In genomic region chr3:102005551-102005950, GRCh38 we compare ENCODE assay signal across 17 cellular contexts.
DNase-seq lines count a peak whose midpoint lies in the region; ATAC-seq and TF ChIP-seq lines count a peak whose summit lies in the region.
"Had no signal": no experiment of that assay in that cellular context is flagged by ENCODE, and none has a peak within 500 bp of the region (broad histone marks: within the 10 kb centered on the region; RNA-seq: fewer than 3 reads in every experiment).

No MANE protein-coding gene starts in this region.

- no peaks in the 10 kb centered on the region for H3K27me3 ChIP-seq in mammary epithelial cell (ENCODE audit: insufficient read depth, low read length)

- H3K4me1 Mint-ChIP-seq in MCF 10A (ENCODE audit: insufficient read depth, unreplicated experiment) (peaks cover 10% of the 10 kb centered on the region), HFFc6 (ENCODE audit: low read depth) (peaks cover 51% of the 10 kb centered on the region)
- H3K4me1 Mint-ChIP-seq in activated T-helper 17 cell treated with anti-CD3 and anti-CD28 coated beads, Interleukin-2, amount 50 U/mL, for 72 hours: no peaks in the 10 kb centered on the region
- H3K4me1 Mint-ChIP-seq in stimulated activated effector memory CD8-positive, alpha-beta T cell treated with anti-CD3 and anti-CD28 coated beads, Interleukin-12 subunit alpha, Interleukin-12 subunit beta, amount 100 ng/mL, for 72 hours: no peaks in the 10 kb centered on the region
- H3K4me1 Mint-ChIP-seq: H9 had no signal

- no peak overlapping the region for H3K4me2 ChIP-seq in mammary epithelial cell (ENCODE audit: insufficient read depth, low read depth, low read length)

- POLR2A ChIA-PET in MCF 10A (lab: Yijun Ruan, JAX): interaction anchor here (0.7 to 1.1 kb wide), 2 partner anchors 9 to 33 kb away, joined by 3 read pairs; no protein-coding TSS in a partner anchor

- no peaks in the 10 kb centered on the region for H3K27me3 Mint-ChIP-seq in MCF 10A (ENCODE audit: insufficient read depth, unreplicated experiment)
- no peaks in the 10 kb centered on the region; the same call in 1 of the 2 replicates for H3K27me3 Mint-ChIP-seq in HFFc6 (ENCODE audit: insufficient read depth)
- no peaks in the 10 kb centered on the region for H3K27me3 Mint-ChIP-seq in activated T-helper 17 cell treated with anti-CD3 and anti-CD28 coated beads, Interleukin-2, amount 50 U/mL, for 72 hours
- H3K27me3 Mint-ChIP-seq: CD4-positive, alpha-beta T cell; IgD-negative memory B cell had no signal

- H4K20me1 ChIP-seq in mammary epithelial cell (ENCODE audit: insufficient read depth, low read length): no peaks in the 10 kb centered on the region

- H3K4me3 Mint-ChIP-seq in MCF 10A (ENCODE audit: unreplicated experiment) (no peak overlapping the region), HFFc6 (no peak overlapping the region)
- H3K4me3 Mint-ChIP-seq in activated T-helper 17 cell treated with anti-CD3 and anti-CD28 coated beads, Interleukin-2, amount 50 U/mL, for 72 hours: no peak overlapping the region
- no peak overlapping the region for H3K4me3 Mint-ChIP-seq in stimulated activated effector memory CD8-positive, alpha-beta T cell treated with anti-CD3 and anti-CD28 coated beads, Interleukin-12 subunit alpha, Interleukin-12 subunit beta, amount 100 ng/mL, for 72 hours
- H3K4me3 Mint-ChIP-seq: CD4-positive, alpha-beta T cell; H9; IgD-negative memory B cell had no signal

- no peak overlapping the region for H3K4me3 ChIP-seq in mammary epithelial cell (replicated peaks in 1 of 3; ENCODE audit: insufficient read depth in 1 of 3, low read depth in 2 of 3, low read length in 3 of 3)

- H3K36me3 Mint-ChIP-seq in MCF 10A (ENCODE audit: insufficient read depth, unreplicated experiment): no peaks in the 10 kb centered on the region
- H3K36me3 Mint-ChIP-seq in HFFc6 (ENCODE audit: low read depth): peaks cover 21% of the 10 kb centered on the region
- H3K36me3 Mint-ChIP-seq in activated T-helper 17 cell treated with anti-CD3 and anti-CD28 coated beads, Interleukin-2, amount 50 U/mL, for 72 hours (ENCODE audit: low read depth): no peaks in the 10 kb centered on the region
- no peaks in the 10 kb centered on the region for H3K36me3 Mint-ChIP-seq in stimulated activated effector memory CD8-positive, alpha-beta T cell treated with anti-CD3 and anti-CD28 coated beads, Interleukin-12 subunit alpha, Interleukin-12 subunit beta, amount 100 ng/mL, for 72 hours
- H3K36me3 Mint-ChIP-seq: IgD-negative memory B cell had no signal

- in situ Hi-C loops in mammary epithelial cell (cut with MboI; ENCODE audit: low sequenced_read_pairs in 2 of 2): no loop called here

- no peaks in the 10 kb centered on the region for H3K79me2 ChIP-seq in mammary epithelial cell (ENCODE audit: insufficient read depth, low read length)

- no peak overlapping the region for H3K27ac ChIP-seq in mammary epithelial cell (ENCODE audit: insufficient read depth, low read depth, low read length)
- H3K27ac ChIP-seq: C4-2B, HL-60 had no signal

- ATAC-seq in activated T-helper 17 cell treated with anti-CD3 and anti-CD28 coated beads, Interleukin-2, amount 50 U/mL, for 72 hours (replicated peaks): peak; percentile 52
- ATAC-seq in stimulated activated effector memory CD8-positive, alpha-beta T cell treated with anti-CD3 and anti-CD28 coated beads, Interleukin-12 subunit alpha, Interleukin-12 subunit beta, amount 100 ng/mL, for 72 hours: peak; percentile 79
- ATAC-seq: HepG2 had no signal

- peak overlapping the region; percentile 95 for H3K27ac Mint-ChIP-seq in MCF 10A (ENCODE audit: low read depth, unreplicated experiment)
- H3K27ac Mint-ChIP-seq in HFFc6: peak overlapping the region; percentile 86; the same call in 1 of the 2 replicates
- H3K27ac Mint-ChIP-seq in activated T-helper 17 cell treated with anti-CD3 and anti-CD28 coated beads, Interleukin-2, amount 50 U/mL, for 72 hours: no peak overlapping the region
- H3K27ac Mint-ChIP-seq in stimulated activated effector memory CD8-positive, alpha-beta T cell treated with anti-CD3 and anti-CD28 coated beads, Interleukin-12 subunit alpha, Interleukin-12 subunit beta, amount 100 ng/mL, for 72 hours: no peak overlapping the region
- H3K27ac Mint-ChIP-seq: CD4-positive, alpha-beta T cell; H9; IgD-negative memory B cell had no signal

- DNase-seq in MCF 10A (ENCODE audit: unreplicated experiment) (no peak), mammary epithelial cell (no peak), HFFc6 (no peak), NCI-H774 (lab: John Stamatoyannopoulos, UW) (no peak), amniotic stem cell (lab: John Stamatoyannopoulos, UW) (no peak)
- no peak for DNase-seq in stimulated activated effector memory CD8-positive, alpha-beta T cell treated with anti-CD3 and anti-CD28 coated beads, Interleukin-12 subunit alpha, Interleukin-12 subunit beta, amount 100 ng/mL, for 72 hours (ENCODE audit: low spot score in 2 of 2)
- DNase-seq: AML-193; Caco-2; CD4-positive, alpha-beta T cell; GF-D8; H9; KBM-7 had no signal

- peaks cover 6% of the 10 kb centered on the region for H3K4me1 ChIP-seq in mammary epithelial cell (ENCODE audit: insufficient read depth, low read length)
- H3K4me1 ChIP-seq: Caco-2 had no signal

- no peak overlapping the region for H2AFZ ChIP-seq in mammary epithelial cell (ENCODE audit: low read depth, low read length)

- no peaks in the 10 kb centered on the region for H3K9me3 ChIP-seq in mammary epithelial cell (replicated peaks; ENCODE audit: insufficient read depth, low read length)
- H3K9me3 ChIP-seq: Caco-2 had no signal

- H3K9ac ChIP-seq in mammary epithelial cell (ENCODE audit: insufficient read depth, low read length): no peak overlapping the region

- TF ChIP-seq CTCF in MCF 10A (IDR thresholded peaks at IDR 0.05; ENCODE audit: unreplicated experiment): no peak
- no peak for TF ChIP-seq CTCF in mammary epithelial cell (conservative IDR thresholded peaks at IDR 0.05 in 1 of 2, IDR thresholded peaks at IDR 0.05 in 1 of 2; ENCODE audit: extremely low read depth in 1 of 2, insufficient read depth in 1 of 2, low read depth in 1 of 2, low read length in 2 of 2)
- no peak for TF ChIP-seq CTCF in HFFc6 (IDR thresholded peaks at IDR 0.05)

- H3K36me3 ChIP-seq in mammary epithelial cell (ENCODE audit: insufficient read depth, low read length): no peaks in the 10 kb centered on the region

- BruUV-seq in MCF 10A (replicated peaks; lab: Mats Ljungman, UMichigan): no TSS peak
- no TSS peak for BruUV-seq in mammary epithelial cell (replicated peaks; lab: Mats Ljungman, UMichigan)

- intact Hi-C loops in MCF 10A (cut with micrococcal nuclease): no loop called here
- intact Hi-C loops in mammary epithelial cell (cut with micrococcal nuclease): no loop called here

- CTCF ChIA-PET in MCF 10A (lab: Yijun Ruan, JAX): interaction anchor here (0.7 kb wide), 1 partner anchor 73 kb away, joined by 3 read pairs; no protein-coding TSS in a partner anchor
- CTCF ChIA-PET in mammary epithelial cell (lab: Charles Lee; ENCODE audit: low non-redundant PET): no interaction called here

- H3K9me3 Mint-ChIP-seq in MCF 10A (ENCODE audit: unreplicated experiment) (peaks cover 7% of the 10 kb centered on the region), HFFc6 (peaks cover 18% of the 10 kb centered on the region)
- no peaks in the 10 kb centered on the region for H3K9me3 Mint-ChIP-seq in activated T-helper 17 cell treated with anti-CD3 and anti-CD28 coated beads, Interleukin-2, amount 50 U/mL, for 72 hours
- no peaks in the 10 kb centered on the region for H3K9me3 Mint-ChIP-seq in stimulated activated effector memory CD8-positive, alpha-beta T cell treated with anti-CD3 and anti-CD28 coated beads, Interleukin-12 subunit alpha, Interleukin-12 subunit beta, amount 100 ng/mL, for 72 hours
- H3K9me3 Mint-ChIP-seq: CD4-positive, alpha-beta T cell; IgD-negative memory B cell had no signal

- dilution Hi-C loops in mammary epithelial cell (cut with HindIII; ENCODE audit: low sequenced_read_pairs): no loop called here

Comparison
In these comparisons a context has a peak if more than half of its experiments do, and no peak if none do; other contexts are left out.
1. H3K27ac Mint-ChIP-seq: peak in MCF 10A (single experiment) and HFFc6 (single experiment); none in activated T-helper 17 cell treated with anti-CD3 and anti-CD28 coated beads, Interleukin-2, amount 50 U/mL, for 72 hours (single experiment) and stimulated activated effector memory CD8-positive, alpha-beta T cell treated with anti-CD3 and anti-CD28 coated beads, Interleukin-12 subunit alpha, Interleukin-12 subunit beta, amount 100 ng/mL, for 72 hours (single experiment).